12 cellular contexts compared by ENCODE assay signal in genomic region chr15:64891546-64891945, GRCh38. TPM values are rescaled to one million over a fixed set of nuclear protein-coding genes. Genes with fewer than 3 reads are reported as not detected.
DNase-seq lines count a peak whose midpoint lies in the region; ATAC-seq, FAIRE-seq and TF ChIP-seq lines count a peak whose summit lies in the region.
"Had no signal": no experiment of that assay in that cellular context is flagged by ENCODE, and none has a peak within 500 bp of the region (broad histone marks: within the 10 kb centered on the region; RNA-seq: fewer than 3 reads in every experiment).

No MANE protein-coding gene starts in this region.

- H3K4me1 ChIP-seq in liver (ENCODE audit: control insufficient read depth in 4 of 4, insufficient read depth in 4 of 4, low read length in 3 of 4) (peaks cover 0 to 13% (median 3%) of the 10 kb centered on the region in 4 donors), HepG2 (ENCODE audit: insufficient read depth, low read length) (peaks cover 46% of the 10 kb centered on the region), GM23248 (ENCODE audit: insufficient read depth) (peaks cover 28% of the 10 kb centered on the region)

- peak overlapping the region; percentile 100 for H3K27ac Mint-ChIP-seq in activated T-helper 1 cell treated with anti-CD3 and anti-CD28 coated beads, Interleukin-12 subunit alpha, Interleukin-12 subunit beta, Interleukin-2, Interleukin-4 antibody, amounts not matched to agents 30 ng/mL and 10 ng/mL and 1 ng/mL, durations not matched to agents 14 hours and 24 hours and 36 hours
- H3K27ac Mint-ChIP-seq in memory B cell = peak overlapping the region; percentile 97
- H3K27ac Mint-ChIP-seq: neural progenitor cell had no signal

- BruUV-seq in HepG2 (replicated peaks; lab: Mats Ljungman, UMichigan) = no TSS peak

- peaks cover 58% of the 10 kb centered on the region for H3K4me1 Mint-ChIP-seq in activated T-helper 1 cell treated with anti-CD3 and anti-CD28 coated beads, Interleukin-12 subunit alpha, Interleukin-12 subunit beta, Interleukin-2, Interleukin-4 antibody, amounts not matched to agents 30 ng/mL and 10 ng/mL and 1 ng/mL, durations not matched to agents 14 hours and 24 hours and 36 hours (ENCODE audit: low read depth)
- peaks cover 39% of the 10 kb centered on the region for H3K4me1 Mint-ChIP-seq in memory B cell

- no peak for TF ChIP-seq POLR2A in HepG2 (IDR thresholded peaks at IDR 0.05; ENCODE audit: insufficient read depth in 1 of 2, low read depth in 2 of 2, low read length in 2 of 2)

- H3K27me3 ChIP-seq in liver (ENCODE audit: control insufficient read depth in 4 of 4, insufficient read depth in 4 of 4, low read length in 3 of 4) (no peaks in the 10 kb centered on the region), HepG2 (ENCODE audit: control insufficient read depth in 1 of 2, insufficient read depth in 2 of 2, low read length in 2 of 2) (peaks cover 0 to 9% of the 10 kb centered on the region in 2 experiments; a peak in 1 of 5 replicates), GM23248 (replicated peaks; ENCODE audit: insufficient read depth) (no peaks in the 10 kb centered on the region)
- H3K27me3 ChIP-seq: neural progenitor cell had no signal

- H3F3A ChIP-seq in GM23248 (ENCODE audit: insufficient read depth) = peaks cover 11% of the 10 kb centered on the region

- H3K36me3 Mint-ChIP-seq in activated T-helper 1 cell treated with anti-CD3 and anti-CD28 coated beads, Interleukin-12 subunit alpha, Interleukin-12 subunit beta, Interleukin-2, Interleukin-4 antibody, amounts not matched to agents 30 ng/mL and 10 ng/mL and 1 ng/mL, durations not matched to agents 14 hours and 24 hours and 36 hours (ENCODE audit: low read depth) = no peaks in the 10 kb centered on the region
- no peaks in the 10 kb centered on the region for H3K36me3 Mint-ChIP-seq in memory B cell
- H3K36me3 Mint-ChIP-seq: neural progenitor cell had no signal

- TF ChIP-seq RAD21 in liver (IDR thresholded peaks at IDR 0.05) (no peak), HepG2 (CRISPR knock-in tag; IDR thresholded peaks at IDR 0.05) (no peak)

- in situ Hi-C loops in HepG2 (cut with HindIII; ENCODE audit: extremely low pct_ligation_motif_present, low pct_unique_long_range_greater_than_20kb) (no loop called here), GM23248 (cut with MboI) (no loop called here)

- no peaks in the 10 kb centered on the region for H3K9me3 Mint-ChIP-seq in activated T-helper 1 cell treated with anti-CD3 and anti-CD28 coated beads, Interleukin-12 subunit alpha, Interleukin-12 subunit beta, Interleukin-2, Interleukin-4 antibody, amounts not matched to agents 30 ng/mL and 10 ng/mL and 1 ng/mL, durations not matched to agents 14 hours and 24 hours and 36 hours
- H3K9me3 Mint-ChIP-seq in memory B cell = no peaks in the 10 kb centered on the region
- H3K9me3 Mint-ChIP-seq: neural progenitor cell had no signal

- H3K9me2 ChIP-seq in GM23248 (ENCODE audit: insufficient read depth) = no peaks in the 10 kb centered on the region

- H4K20me1 ChIP-seq in HepG2 (ENCODE audit: insufficient read depth, low read length) (no peaks in the 10 kb centered on the region), GM23248 (ENCODE audit: insufficient read depth) (no peaks in the 10 kb centered on the region)

- CTCF ChIA-PET in HepG2 (lab: Yijun Ruan, JAX; ENCODE audit: low intra/inter-chr PET ratio, low total read pairs) = no interaction called here

- ATAC-seq in HepG2 (no peak), memory B cell (ENCODE audit: low read depth) (no peak), HG03196 (IDR thresholded peaks at IDR 0.05; ENCODE audit: unreplicated experiment) (no peak), GM18909 (IDR thresholded peaks at IDR 0.05; ENCODE audit: poor library complexity, unreplicated experiment) (no peak)

- DNase-seq in HepG2 (ENCODE audit: low spot score) (no peak), memory B cell (ENCODE audit: low spot score in 2 of 2) (no peak), HK-2 (ENCODE audit: unreplicated experiment) (no peak), GM23248 (no peak)
- no peak for DNase-seq in activated T-helper 1 cell treated with anti-CD3 and anti-CD28 coated beads, Interleukin-12 subunit alpha, Interleukin-12 subunit beta, Interleukin-2, Interleukin-4 antibody, amounts not matched to agents 30 ng/mL and 10 ng/mL and 1 ng/mL, durations not matched to agents 14 hours and 24 hours and 36 hours (ENCODE audit: low spot score)
- DNase-seq: AML-193, NCI-H446, RPMI8226 had no signal

- no peak overlapping the region for H3K4me3 ChIP-seq in liver (ENCODE audit: low read depth in 1 of 3, low read length in 3 of 3)
- H3K4me3 ChIP-seq in HepG2 (replicated peaks in 1 of 3; ENCODE audit: insufficient read depth in 1 of 3, low read depth in 2 of 3, low read length in 3 of 3) = no peak overlapping the region
- H3K4me3 ChIP-seq in GM23248 = no peak overlapping the region
- H3K4me3 ChIP-seq: neural progenitor cell had no signal

- intact Hi-C loops in HepG2 (cut with micrococcal nuclease; ENCODE audit: unreplicated experiment) = loop anchor here (5.0 kb wide), 1 partner anchor 159 kb away; no protein-coding TSS in a partner anchor
- intact Hi-C loops in activated T-helper 1 cell treated with anti-CD3 and anti-CD28 coated beads, Interleukin-12 subunit alpha, Interleukin-12 subunit beta, Interleukin-2, Interleukin-4 antibody, amounts not matched to agents 30 ng/mL and 10 ng/mL and 1 ng/mL, durations not matched to agents 14 hours and 24 hours and 36 hours (cut with micrococcal nuclease) = loop anchor here (5.0 to 10.0 kb wide), 6 partner anchors 267 to 903 kb away; partner anchors contain the start of genes CLPX, DENND4A and RNU5B-1

- H3K36me3 ChIP-seq in liver (ENCODE audit: control insufficient read depth in 4 of 4, insufficient read depth in 3 of 4, low read depth in 1 of 4, low read length in 3 of 4) (no peaks in the 10 kb centered on the region), HepG2 (replicated peaks in 1 of 2; ENCODE audit: control insufficient read depth in 1 of 2, insufficient read depth in 2 of 2, low read length in 2 of 2) (no peaks in the 10 kb centered on the region), GM23248 (ENCODE audit: low read depth) (no peaks in the 10 kb centered on the region)
- H3K36me3 ChIP-seq: neural progenitor cell had no signal

- H2AFZ ChIP-seq in HepG2 (ENCODE audit: low read length) (no peak overlapping the region), GM23248 (no peak overlapping the region)
- H2AFZ ChIP-seq: neural progenitor cell had no signal

- no peaks in the 10 kb centered on the region for H3K79me2 ChIP-seq in HepG2 (ENCODE audit: insufficient read depth, low read length)
- no peaks in the 10 kb centered on the region for H3K79me2 ChIP-seq in GM23248 (ENCODE audit: insufficient read depth)

- no peaks in the 10 kb centered on the region for H3K27me3 Mint-ChIP-seq in activated T-helper 1 cell treated with anti-CD3 and anti-CD28 coated beads, Interleukin-12 subunit alpha, Interleukin-12 subunit beta, Interleukin-2, Interleukin-4 antibody, amounts not matched to agents 30 ng/mL and 10 ng/mL and 1 ng/mL, durations not matched to agents 14 hours and 24 hours and 36 hours (ENCODE audit: insufficient read depth)
- H3K27me3 Mint-ChIP-seq in memory B cell = no peaks in the 10 kb centered on the region

- H3K27ac ChIP-seq in liver (ENCODE audit: low read depth in 1 of 2, low read length in 2 of 2) = peak overlapping the region; percentile 25 to 68
- no peak overlapping the region for H3K27ac ChIP-seq in HepG2 (ENCODE audit: extremely low read length, insufficient read depth, low read length)
- H3K27ac ChIP-seq in GM23248 = no peak overlapping the region
- H3K27ac ChIP-seq: neural progenitor cell had no signal

- H3K9ac ChIP-seq in liver (ENCODE audit: low read depth in 1 of 2, low read length in 2 of 2) (no peak overlapping the region), HepG2 (ENCODE audit: insufficient read depth, low read depth, low read length) (no peak overlapping the region), GM23248 (no peak overlapping the region)
- H3K9ac ChIP-seq: neural progenitor cell had no signal

- TF ChIP-seq EP300 in HepG2 (IDR thresholded peaks at IDR 0.05; ENCODE audit: low read depth in 2 of 2, low read length in 2 of 2) (no peak), HepG2 (CRISPR knock-in tag; IDR thresholded peaks at IDR 0.05; ENCODE audit: borderline replicate concordance) (no peak)

- POLR2A ChIA-PET in HepG2 (lab: Yijun Ruan, JAX) = no interaction called here

- H3K9me3 ChIP-seq in liver (ENCODE audit: control insufficient read depth in 4 of 4, low read length in 3 of 4) (no peaks in the 10 kb centered on the region), HepG2 (ENCODE audit: low read length) (no peaks in the 10 kb centered on the region), GM23248 (ENCODE audit: low read depth) (no peaks in the 10 kb centered on the region)

- no peak for FAIRE-seq in HepG2 (lab: Jason Lieb, UNC)

- no peak for TF ChIP-seq CTCF in liver (IDR thresholded peaks at IDR 0.05; ENCODE audit: low read depth, low read length, missing input control)
- TF ChIP-seq CTCF in HepG2 (CRISPR knock-in tag; IDR thresholded peaks at IDR 0.05) = no peak

- H3K4me2 ChIP-seq in HepG2 (ENCODE audit: low read depth, low read length) = no peak overlapping the region
- no peak overlapping the region for H3K4me2 ChIP-seq in GM23248 (ENCODE audit: unreplicated experiment)
- H3K4me2 ChIP-seq: neural progenitor cell had no signal

- H3K4me3 Mint-ChIP-seq in activated T-helper 1 cell treated with anti-CD3 and anti-CD28 coated beads, Interleukin-12 subunit alpha, Interleukin-12 subunit beta, Interleukin-2, Interleukin-4 antibody, amounts not matched to agents 30 ng/mL and 10 ng/mL and 1 ng/mL, durations not matched to agents 14 hours and 24 hours and 36 hours = peak overlapping the region; percentile 93
- H3K4me3 Mint-ChIP-seq in memory B cell = peak overlapping the region; percentile 21
- H3K4me3 Mint-ChIP-seq: neural progenitor cell had no signal

RNA-seq across cellular contexts. Expression of gene ANKDD1A, which starts 20.2 kb away (rescaled TPM):
- 1 to 10 TPM in 1 of 2 donors, under 1 TPM in 1; 0.65 to 1.0 TPM for total RNA-seq in liver
- under 1 TPM; 0.32 to 0.53 TPM for polyA plus RNA-seq in liver
- 0.11 TPM in 2 replicates for total RNA-seq in HepG2 (2016; rRNA removed; fragmentation: Illumina TruSeq; extraction: Trizol)
- total RNA-seq in HepG2 (2016; cell fraction: cytosol; rRNA removed; fragmentation: Illumina TruSeq; extraction: Trizol; ENCODE audit: low read depth) = not detected in 2 replicates
- 0.09 TPM in 1 of 2 replicates, not detected in the other for total RNA-seq in HepG2 (2016; cell fraction: insoluble cytoplasmic fraction; rRNA removed; fragmentation: Illumina TruSeq; extraction: Trizol)
- total RNA-seq in HepG2 (2016; cell fraction: membrane; rRNA removed; fragmentation: Illumina TruSeq; extraction: Trizol) = not detected in 2 replicates
- total RNA-seq in HepG2 (2016; cell fraction: nucleus; rRNA removed; fragmentation: Illumina TruSeq; extraction: Trizol) = not detected in 2 replicates
- 0.17 and 0.48 TPM in 2 replicates for polyA plus RNA-seq in HepG2 (2011; rRNA removed)
- polyA plus RNA-seq in HepG2 (2011; cell fraction: cytosol; rRNA removed) = 0.19 and 0.23 TPM in 2 replicates
- 1.3 and 1.5 TPM in 2 replicates for polyA plus RNA-seq in HepG2 (2011; cell fraction: nucleus; rRNA removed)
- polyA plus RNA-seq in HepG2 (2012) = 0.21 and 0.31 TPM in 2 replicates
- not detected in 2 replicates for polyA plus RNA-seq in HepG2 (2016; cell fraction: cytosol; fragmentation: Illumina TruSeq; extraction: Trizol; ENCODE audit: low read depth)
- not detected in 2 replicates for polyA plus RNA-seq in HepG2 (2016; cell fraction: insoluble cytoplasmic fraction; fragmentation: Illumina TruSeq; extraction: Trizol; ENCODE audit: low read depth)
- polyA plus RNA-seq in HepG2 (2016; cell fraction: membrane; fragmentation: Illumina TruSeq; extraction: Trizol; ENCODE audit: low read depth) = not detected in 2 replicates
- not detected in 2 replicates for polyA plus RNA-seq in HepG2 (2016; cell fraction: nucleus; fragmentation: Illumina TruSeq; extraction: Trizol; ENCODE audit: insufficient read depth, low read depth)
- polyA minus RNA-seq in HepG2 (2011; rRNA and poly(A)+ RNA removed; ENCODE audit: low replicate concordance) = 0.40 TPM in 2 replicates
- not detected in 2 replicates for polyA minus RNA-seq in HepG2 (2011; cell fraction: cytosol; rRNA and poly(A)+ RNA removed)
- polyA minus RNA-seq in HepG2 (2011; cell fraction: nucleus; rRNA and poly(A)+ RNA removed) = not detected in 2 replicates
- 0.93 and 1.3 TPM in 2 replicates for total RNA-seq in activated T-helper 1 cell treated with anti-CD3 and anti-CD28 coated beads, Interleukin-12 subunit alpha, Interleukin-12 subunit beta, Interleukin-2, Interleukin-4 antibody, amounts not matched to agents 30 ng/mL and 10 ng/mL and 1 ng/mL, durations not matched to agents 14 hours and 24 hours and 36 hours
- 3.1 and 3.3 TPM in 2 replicates for total RNA-seq in GM23248 (2014; rRNA removed; shearing (Covaris generic))
- 2.7 and 3.5 TPM in 2 replicates for polyA plus RNA-seq in GM23248 (2016; fragmentation: Nextera tagmentation; extraction: Ambion mirVana)

RNA-seq across cellular contexts. Expression of gene PLEKHO2, which starts 49.8 kb away (rescaled TPM):
- 10 to 100 TPM; 10.2 to 11.3 TPM for total RNA-seq in liver
- 1 to 10 TPM; 2.0 to 6.9 TPM for polyA plus RNA-seq in liver
- total RNA-seq in HepG2 (2016; rRNA removed; fragmentation: Illumina TruSeq; extraction: Trizol) = 3.1 and 3.8 TPM in 2 replicates
- total RNA-seq in HepG2 (2016; cell fraction: cytosol; rRNA removed; fragmentation: Illumina TruSeq; extraction: Trizol; ENCODE audit: low read depth) = 0.61 and 0.71 TPM in 2 replicates
- 3.1 and 4.3 TPM in 2 replicates for total RNA-seq in HepG2 (2016; cell fraction: insoluble cytoplasmic fraction; rRNA removed; fragmentation: Illumina TruSeq; extraction: Trizol)
- total RNA-seq in HepG2 (2016; cell fraction: membrane; rRNA removed; fragmentation: Illumina TruSeq; extraction: Trizol) = 1.4 and 1.8 TPM in 2 replicates
- total RNA-seq in HepG2 (2016; cell fraction: nucleus; rRNA removed; fragmentation: Illumina TruSeq; extraction: Trizol) = 3.2 and 3.6 TPM in 2 replicates
- polyA plus RNA-seq in HepG2 (2011; rRNA removed) = 4.8 and 5.1 TPM in 2 replicates
- 3.1 and 3.9 TPM in 2 replicates for polyA plus RNA-seq in HepG2 (2011; cell fraction: cytosol; rRNA removed)
- polyA plus RNA-seq in HepG2 (2011; cell fraction: nucleus; rRNA removed) = 15.5 and 19.5 TPM in 2 replicates
- polyA plus RNA-seq in HepG2 (2012) = 3.9 and 4.4 TPM in 2 replicates
- 0.38 and 0.41 TPM in 2 replicates for polyA plus RNA-seq in HepG2 (2016; cell fraction: cytosol; fragmentation: Illumina TruSeq; extraction: Trizol; ENCODE audit: low read depth)
- 2.2 and 3.1 TPM in 2 replicates for polyA plus RNA-seq in HepG2 (2016; cell fraction: insoluble cytoplasmic fraction; fragmentation: Illumina TruSeq; extraction: Trizol; ENCODE audit: low read depth)
- 0.70 and 0.73 TPM in 2 replicates for polyA plus RNA-seq in HepG2 (2016; cell fraction: membrane; fragmentation: Illumina TruSeq; extraction: Trizol; ENCODE audit: low read depth)
- 17.8 and 18.9 TPM in 2 replicates for polyA plus RNA-seq in HepG2 (2016; cell fraction: nucleus; fragmentation: Illumina TruSeq; extraction: Trizol; ENCODE audit: insufficient read depth, low read depth)
- polyA minus RNA-seq in HepG2 (2011; rRNA and poly(A)+ RNA removed; ENCODE audit: low replicate concordance) = 3.4 and 9.7 TPM in 2 replicates
- polyA minus RNA-seq in HepG2 (2011; cell fraction: cytosol; rRNA and poly(A)+ RNA removed) = 3.4 and 3.5 TPM in 2 replicates
- polyA minus RNA-seq in HepG2 (2011; cell fraction: nucleus; rRNA and poly(A)+ RNA removed) = 4.4 and 6.8 TPM in 2 replicates
- total RNA-seq in activated T-helper 1 cell treated with anti-CD3 and anti-CD28 coated beads, Interleukin-12 subunit alpha, Interleukin-12 subunit beta, Interleukin-2, Interleukin-4 antibody, amounts not matched to agents 30 ng/mL and 10 ng/mL and 1 ng/mL, durations not matched to agents 14 hours and 24 hours and 36 hours = 17.0 and 17.8 TPM in 2 replicates
- total RNA-seq in GM23248 (2014; rRNA removed; shearing (Covaris generic)) = 27.2 and 35.3 TPM in 2 replicates
- polyA plus RNA-seq in GM23248 (2016; fragmentation: Nextera tagmentation; extraction: Ambion mirVana) = 30.7 and 32.3 TPM in 2 replicates

Comparison
In these comparisons a context has a peak if more than half of its experiments do, and no peak if none do; other contexts are left out.
1. H3K27ac ChIP-seq: peak in liver (2 of 2); none in HepG2 (single experiment) and GM23248 (single experiment).